10 cellular contexts compared by ENCODE assay signal in genomic region chr9:1046639-1047604, GRCh38. TPM values are rescaled to one million over a fixed set of nuclear protein-coding genes. Genes with fewer than 3 reads are reported as not detected.
DNase-seq lines count a peak whose midpoint lies in the region; ATAC-seq and TF ChIP-seq lines count a peak whose summit lies in the region.
"Had no signal": no experiment of that assay in that cellular context is flagged by ENCODE, and none has a peak within 500 bp of the region (broad histone marks: within the 10 kb centered on the region; RNA-seq: fewer than 3 reads in every experiment).

No MANE protein-coding gene starts in this region.

- BruUV-seq in mammary epithelial cell (replicated peaks; lab: Mats Ljungman, UMichigan) = no TSS peak

- H3K9me3 ChIP-seq in mammary epithelial cell (replicated peaks; ENCODE audit: insufficient read depth, low read length) = peaks cover 5% of the 10 kb centered on the region

- intact Hi-C loops in mammary epithelial cell (cut with micrococcal nuclease) = no loop called here

- peaks cover 20% of the 10 kb centered on the region for H3K27me3 Mint-ChIP-seq in HFFc6 (ENCODE audit: insufficient read depth)
- H3K27me3 Mint-ChIP-seq in nephron (ENCODE audit: low read depth) = peaks cover 99% of the 10 kb centered on the region

- no peak overlapping the region for H3K27ac ChIP-seq in mammary epithelial cell (ENCODE audit: insufficient read depth, low read depth, low read length)

- H3K4me3 Mint-ChIP-seq in HFFc6 = peak overlapping the region; percentile 86; the same call in 1 of the 2 replicates
- peak overlapping the region; percentile 57 to 78 (median 59) for H3K4me3 Mint-ChIP-seq in nephron

- no peak for ATAC-seq in GM21723 (IDR thresholded peaks at IDR 0.05; ENCODE audit: unreplicated experiment)

- POLR2A ChIA-PET in GM10248 (lab: Yijun Ruan, JAX) = no interaction called here

- H3K9me3 Mint-ChIP-seq in HFFc6 (peaks cover 27% of the 10 kb centered on the region), nephron (peaks cover 9% of the 10 kb centered on the region)

- 33% methylated on average over 17 of the region's 36 CpGs for WGBS in mammary epithelial cell (ENCODE audit: low coverage, missing lambda C conversion rate)

- no peaks in the 10 kb centered on the region for H3K4me1 ChIP-seq in mammary epithelial cell (ENCODE audit: insufficient read depth, low read length)

- TF ChIP-seq CTCF in AG10803 (conservative IDR thresholded peaks at IDR 0.05; ENCODE audit: low read length) (no peak), HFFc6 (IDR thresholded peaks at IDR 0.05) (no peak), mammary epithelial cell (conservative IDR thresholded peaks at IDR 0.05 in 1 of 2, IDR thresholded peaks at IDR 0.05 in 1 of 2; ENCODE audit: extremely low read depth in 1 of 2, insufficient read depth in 1 of 2, low read depth in 1 of 2, low read length in 2 of 2) (no peak), nephron (IDR thresholded peaks at IDR 0.05; ENCODE audit: unreplicated experiment in 3 of 3) (no peak), GM10248 (IDR thresholded peaks at IDR 0.05; ENCODE audit: control extremely low read depth, extremely low read depth, low read depth, missing control alignments) (no peak)

- H3K79me2 ChIP-seq in mammary epithelial cell (ENCODE audit: insufficient read depth, low read length) = no peaks in the 10 kb centered on the region

- DNase-seq in AG10803 (ENCODE audit: low read depth) (no peak), HFFc6 (no peak), mammary epithelial cell (no peak), mucosa of gallbladder (ENCODE audit: low spot score) (no peak), GM10248 (ENCODE audit: extremely low spot score) (no peak), DMS53 (lab: John Stamatoyannopoulos, UW) (no peak)
- DNase-seq: HCEC 1CT, NCI-H2029 treated with DMSO at 0.1 percent for 48 hours had no signal

- in situ Hi-C loops in mammary epithelial cell (cut with MboI; ENCODE audit: low sequenced_read_pairs in 2 of 2) = no loop called here

- peak overlapping the region; percentile 65 for H3K4me2 ChIP-seq in mammary epithelial cell (ENCODE audit: insufficient read depth, low read depth, low read length)

- H3K4me1 Mint-ChIP-seq in HFFc6 (ENCODE audit: low read depth) = peaks cover 8% of the 10 kb centered on the region; the same call in 1 of the 2 replicates
- peaks cover 38% of the 10 kb centered on the region for H3K4me1 Mint-ChIP-seq in nephron

- no peaks in the 10 kb centered on the region for H4K20me1 ChIP-seq in mammary epithelial cell (ENCODE audit: insufficient read depth, low read length)

- peak overlapping the region; percentile 78 for H2AFZ ChIP-seq in mammary epithelial cell (ENCODE audit: low read depth, low read length)

- H3K36me3 ChIP-seq in mammary epithelial cell (ENCODE audit: insufficient read depth, low read length) = no peaks in the 10 kb centered on the region

- H3K27ac Mint-ChIP-seq in HFFc6 = no peak overlapping the region
- peak overlapping the region in 1 of 3 experiments; percentile 46 for H3K27ac Mint-ChIP-seq in nephron

- peaks cover 57% of the 10 kb centered on the region for H3K27me3 ChIP-seq in mammary epithelial cell (ENCODE audit: insufficient read depth, low read length)

- H3K4me3 ChIP-seq in AG10803 (ENCODE audit: low read length) (peak overlapping the region; percentile 54; the same call in 1 of the 2 replicates), mammary epithelial cell (replicated peaks in 1 of 3; ENCODE audit: insufficient read depth in 1 of 3, low read depth in 2 of 3, low read length in 3 of 3) (no peak overlapping the region)

- dilution Hi-C loops in mammary epithelial cell (cut with HindIII; ENCODE audit: low sequenced_read_pairs) = no loop called here

- H3K9ac ChIP-seq in mammary epithelial cell (ENCODE audit: insufficient read depth, low read length) = no peak overlapping the region

- H3K36me3 Mint-ChIP-seq in HFFc6 (ENCODE audit: low read depth) (peaks cover 8% of the 10 kb centered on the region; the same call in 1 of the 2 replicates), nephron (ENCODE audit: low read depth) (no peaks in the 10 kb centered on the region)

- CTCF ChIA-PET in mammary epithelial cell (lab: Charles Lee; ENCODE audit: low non-redundant PET) = no interaction called here
- CTCF ChIA-PET in GM10248 (lab: Yijun Ruan, JAX) = interaction anchor here (1.0 to 1.2 kb wide), 2 partner anchors 8 to 9 kb away, joined by 3 to 4 read pairs; no protein-coding TSS in a partner anchor

RNA-seq across cellular contexts. Expression of gene DMRT2, which starts 3.2 kb away (rescaled TPM):
- total RNA-seq in HFFc6 (2021; fragmentation: NEBNext Ultra II Directional; extraction: Animal tissue kit (Norgen Biotek cat#: 25700)) = not detected
- total RNA-seq in mammary epithelial cell = not detected
- not detected for polyA plus RNA-seq in mammary epithelial cell
- not detected for polyA minus RNA-seq in mammary epithelial cell
- total RNA-seq in mucosa of gallbladder = not detected
